ENCODE assay signal across 1 cellular context in the genomic region with DNA sequence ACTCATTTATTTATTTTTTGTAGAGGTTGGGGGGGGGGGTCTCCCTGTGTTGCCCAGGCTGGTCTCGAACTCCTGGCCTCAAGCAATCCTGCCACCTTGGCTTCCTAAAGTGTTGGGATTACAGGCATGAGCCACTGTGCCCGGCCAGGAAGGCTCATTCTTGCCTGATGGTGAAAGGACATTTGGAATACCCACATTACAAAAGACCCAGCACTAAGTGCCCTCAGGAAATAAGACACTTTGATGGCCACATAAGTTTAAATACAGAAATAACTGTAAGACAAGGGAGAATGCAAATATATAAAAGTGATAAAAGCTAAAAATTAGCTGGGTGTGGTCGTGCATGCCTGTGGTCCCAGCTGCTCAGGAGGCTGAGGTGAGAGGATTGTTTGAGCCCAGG.
TF ChIP-seq lines count a peak whose summit lies in the region.

No MANE protein-coding gene starts in this region.

TF ChIP-seq in endothelial cell of umbilical vein, 7 proteins besides CTCF, POLR2A, EP300 and RAD21:
- no peak for TF ChIP-seq FOS (IDR thresholded peaks at IDR 0.05; ENCODE audit: borderline replicate concordance, insufficient read depth, low read length)
